In genomic region chr3:150738688-150739087, GRCh38 we compare ENCODE assay signal across 2 cellular contexts.
TF ChIP-seq lines count a peak whose summit lies in the region.

No MANE protein-coding gene starts in this region.

TF ChIP-seq in liver, 16 proteins besides CTCF, POLR2A, EP300 and RAD21:
- TF ChIP-seq ZBTB33 (IDR thresholded peaks at IDR 0.05) (no peak), ATF3 (IDR thresholded peaks at IDR 0.05) (no peak), NR2F2 (IDR thresholded peaks at IDR 0.05) (no peak), RXRA (IDR thresholded peaks at IDR 0.05) (no peak), SP1 (IDR thresholded peaks at IDR 0.05) (no peak), HNF4G (IDR thresholded peaks at IDR 0.05) (no peak), EGR1 (IDR thresholded peaks at IDR 0.05; ENCODE audit: low read depth in 2 of 2) (no peak), TAF1 (conservative IDR thresholded peaks at IDR 0.05) (no peak), HNF4A (conservative IDR thresholded peaks at IDR 0.05) (no peak), MAX (IDR thresholded peaks at IDR 0.05) (no peak), FOXA2 (IDR thresholded peaks at IDR 0.05) (no peak), JUND (IDR thresholded peaks at IDR 0.05) (no peak), YY1 (IDR thresholded peaks at IDR 0.05) (no peak), REST (IDR thresholded peaks at IDR 0.05) (no peak), GABPA (IDR thresholded peaks at IDR 0.05 in 1 of 2, conservative IDR thresholded peaks at IDR 0.05 in 1 of 2) (no peak), FOXA1 (IDR thresholded peaks at IDR 0.05) (no peak)
TF ChIP-seq in liver: peak in this region for 0.

TF ChIP-seq in WTC11, 78 proteins besides CTCF, POLR2A, EP300 and RAD21 (continued from another document):
- TF ChIP-seq ZSCAN18 (CRISPR knock-in tag; IDR thresholded peaks at IDR 0.05) = no peak
- TF ChIP-seq AFF4 (CRISPR knock-in tag; IDR thresholded peaks at IDR 0.05; ENCODE audit: borderline replicate concordance) = no peak
